In the genomic region with DNA sequence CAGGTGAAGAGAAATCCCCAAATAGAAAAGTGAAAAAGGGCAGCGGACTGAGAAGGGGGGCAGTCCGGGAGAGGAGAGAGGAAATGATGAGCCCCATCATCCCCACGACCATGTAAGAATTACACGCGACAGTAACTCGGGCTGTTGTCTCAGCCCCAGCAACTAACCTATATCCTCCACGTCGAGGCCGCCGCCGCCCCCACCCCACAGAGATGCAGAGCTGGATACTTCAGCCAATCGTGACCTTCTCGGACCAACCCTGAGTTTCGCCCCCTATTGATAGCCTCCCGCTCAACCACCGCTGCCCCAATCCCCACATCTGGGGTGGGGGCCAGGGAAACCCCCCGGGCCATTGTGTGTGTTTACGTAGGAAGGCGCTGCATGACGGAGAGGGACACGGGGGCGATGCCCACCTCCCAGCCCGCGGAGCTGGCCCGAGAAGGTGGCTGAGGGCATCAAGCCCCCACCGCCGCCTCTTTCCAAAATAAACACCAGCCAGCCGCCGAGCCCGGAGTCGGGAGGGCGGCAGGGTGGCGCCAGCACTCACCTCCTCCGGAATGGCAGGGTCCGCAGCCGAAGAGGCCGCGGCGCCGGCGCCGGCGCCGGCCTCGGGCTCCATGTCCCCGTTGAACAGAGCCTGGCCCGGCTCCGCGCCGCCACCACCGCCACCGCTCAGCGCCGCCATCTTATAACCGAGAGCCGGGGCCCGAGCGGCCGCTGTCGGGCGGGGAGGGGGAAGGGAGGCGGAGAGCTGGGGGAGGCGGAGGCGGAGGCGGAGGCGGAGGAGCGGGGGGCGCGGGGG, we compare ENCODE assay signal across 8 cellular contexts. TPM values are rescaled to one million over a fixed set of nuclear protein-coding genes. Genes with fewer than 3 reads are reported as not detected.
DNase-seq lines count a peak whose midpoint lies in the region; ATAC-seq and TF ChIP-seq lines count a peak whose summit lies in the region.

No MANE protein-coding gene starts in this region.

- ATAC-seq in GM21390 (IDR thresholded peaks at IDR 0.05; ENCODE audit: unreplicated experiment): peak; percentile 79
- ATAC-seq in natural killer cell treated with Interleukin-12 subunit alpha and Interleukin-12 subunit beta and Interleukin-15 and Interleukin-18, amount 100 ng/mL, for 72 hours: peak; percentile 85 to 86

- no peaks in the 10 kb centered on the region for H3K9me3 Mint-ChIP-seq in natural killer cell treated with Interleukin-12 subunit alpha and Interleukin-12 subunit beta and Interleukin-15 and Interleukin-18, amount 100 ng/mL, for 72 hours

- peak; percentile 22 for DNase-seq in DMS153 (lab: John Stamatoyannopoulos, UW)
- DNase-seq in HUDEP-2 (lab: John Stamatoyannopoulos, UW; ENCODE audit: unreplicated experiment in 76 of 76): peak in 59 of 76 experiments; percentile 3 to 83 (median 60)
- DNase-seq in activated T-helper 1 cell treated with Interleukin-2 at 50 U/mL for 16 hours (ENCODE audit: low read depth): peak; percentile 50
- peak; percentile 61 for DNase-seq in fibroblast of mammary gland (ENCODE audit: low read depth)
- DNase-seq in natural killer cell treated with Interleukin-12 subunit alpha and Interleukin-12 subunit beta and Interleukin-15 and Interleukin-18, amount 100 ng/mL, for 72 hours (ENCODE audit: low spot score): peak; percentile 82
- peak; percentile 78 for DNase-seq in stimulated activated naive CD4-positive, alpha-beta T cell treated with Interleukin-2 at 50 U/mL for 16 hours (lab: John Stamatoyannopoulos, UW)

- peak overlapping the region; percentile 91 for H3K4me3 Mint-ChIP-seq in natural killer cell treated with Interleukin-12 subunit alpha and Interleukin-12 subunit beta and Interleukin-15 and Interleukin-18, amount 100 ng/mL, for 72 hours

- TF ChIP-seq CTCF in fibroblast of mammary gland (conservative IDR thresholded peaks at IDR 0.05; ENCODE audit: control insufficient read depth, insufficient read depth, low read depth, low read length): peak; percentile 41

- H3K4me1 Mint-ChIP-seq in natural killer cell treated with Interleukin-12 subunit alpha and Interleukin-12 subunit beta and Interleukin-15 and Interleukin-18, amount 100 ng/mL, for 72 hours (ENCODE audit: low read depth in 2 of 2): peaks cover 10 to 19% of the 10 kb centered on the region in 2 donors

- H3K27ac Mint-ChIP-seq in natural killer cell treated with Interleukin-12 subunit alpha and Interleukin-12 subunit beta and Interleukin-15 and Interleukin-18, amount 100 ng/mL, for 72 hours: no peak overlapping the region

- H3K27me3 Mint-ChIP-seq in natural killer cell treated with Interleukin-12 subunit alpha and Interleukin-12 subunit beta and Interleukin-15 and Interleukin-18, amount 100 ng/mL, for 72 hours: peaks cover under 1 to 9% of the 10 kb centered on the region in 2 donors

- no peaks in the 10 kb centered on the region for H3K36me3 Mint-ChIP-seq in natural killer cell treated with Interleukin-12 subunit alpha and Interleukin-12 subunit beta and Interleukin-15 and Interleukin-18, amount 100 ng/mL, for 72 hours

- H3K4me3 ChIP-seq in fibroblast of mammary gland (ENCODE audit: control insufficient read depth, low read depth, low read length): peak overlapping the region; percentile 87

TF ChIP-seq in PFSK-1, 5 proteins besides CTCF, POLR2A, EP300 and RAD21:
- no peak; the same call in 1 of the 2 replicates for TF ChIP-seq SIN3A (IDR thresholded peaks at IDR 0.05; ENCODE audit: borderline replicate concordance, insufficient read depth, low read length)
- TF ChIP-seq POLR2AphosphoS5 (IDR thresholded peaks at IDR 0.05; ENCODE audit: low read depth, low read length): no peak; the same call in 1 of the 2 replicates
- no peak for TF ChIP-seq REST (IDR thresholded peaks at IDR 0.05; ENCODE audit: insufficient read depth in 1 of 2, low read depth in 2 of 2, low read length in 2 of 2)
- TF ChIP-seq FOXP2 (optimal IDR thresholded peaks at IDR 0.05; ENCODE audit: borderline replicate concordance, extremely low read depth, extremely low read length, insufficient read depth): peak; percentile 55
- 0 out of 2 replicates have a peak, but pooled peaks have one; percentile 36 for TF ChIP-seq TAF1 (IDR thresholded peaks at IDR 0.05; ENCODE audit: borderline replicate concordance, insufficient read depth, low read length)

RNA-seq across cellular contexts. Expression of gene BRAF, which starts 0.5 kb away (rescaled TPM):
- 5.2 TPM for polyA plus RNA-seq in PFSK-1 (2012; ENCODE audit: insufficient read length, low read depth)
- 10 to 100 TPM; 35.7 to 42.2 TPM for total RNA-seq in natural killer cell treated with Interleukin-12 subunit alpha and Interleukin-12 subunit beta and Interleukin-15 and Interleukin-18, amount 100 ng/mL, for 72 hours

Comparison
In these comparisons a context has a peak if more than half of its experiments do, and no peak if none do; other contexts are left out.
1. Peak in every context shown above with its lines: DNase-seq, ATAC-seq and H3K4me3 ChIP-seq.
2. DNase-seq: peak in every context shown above with its lines; median percentile 82 in natural killer cell treated with Interleukin-12 subunit alpha and Interleukin-12 subunit beta and Interleukin-15 and Interleukin-18, amount 100 ng/mL, for 72 hours; 78 in stimulated activated naive CD4-positive, alpha-beta T cell treated with Interleukin-2 at 50 U/mL for 16 hours; 61 in fibroblast of mammary gland; 60 in HUDEP-2; 50 in activated T-helper 1 cell treated with Interleukin-2 at 50 U/mL for 16 hours; 22 in DMS153.